Comparison of ENCODE assay signal across 18 cellular contexts in genomic region chr12:105935106-105935505, GRCh38.
DNase-seq lines count a peak whose midpoint lies in the region; ATAC-seq, FAIRE-seq and TF ChIP-seq lines count a peak whose summit lies in the region.
"Had no signal": no experiment of that assay in that cellular context is flagged by ENCODE, and none has a peak within 500 bp of the region (broad histone marks: within the 10 kb centered on the region; RNA-seq: fewer than 3 reads in every experiment).

No MANE protein-coding gene starts in this region.

- H3K4me3 ChIP-seq in AG10803 (ENCODE audit: low read length) (no peak overlapping the region), RWPE2 (ENCODE audit: severe bottlenecking) (no peak overlapping the region), endothelial cell of umbilical vein (replicated peaks in 1 of 3; ENCODE audit: insufficient read depth in 1 of 3, low read depth in 1 of 3, low read length in 3 of 3) (no peak overlapping the region), trophoblast cell (ENCODE audit: low read depth, low read length) (no peak overlapping the region)
- H3K4me3 ChIP-seq: body of pancreas, GM12878, mucosa of descending colon had no signal

- no peak for FAIRE-seq in endothelial cell of umbilical vein (lab: Jason Lieb, UNC)
- FAIRE-seq: GM12878 had no signal

- dilution Hi-C loops in endothelial cell of umbilical vein (cut with MboI; ENCODE audit: extremely low pct_ligation_motif_present, low sequenced_read_pairs): no loop called here

- no peak for TF ChIP-seq CTCF in AG10803 (conservative IDR thresholded peaks at IDR 0.05; ENCODE audit: low read length)
- no peak for TF ChIP-seq CTCF in RWPE2 (IDR thresholded peaks at IDR 0.05; ENCODE audit: poor library complexity, severe bottlenecking)
- TF ChIP-seq CTCF in endothelial cell of umbilical vein (IDR thresholded peaks at IDR 0.05; ENCODE audit: extremely low read depth in 1 of 2, insufficient read depth in 1 of 2, low read depth in 1 of 2, low read length in 2 of 2): no peak
- TF ChIP-seq CTCF in osteocyte (IDR thresholded peaks at IDR 0.05): no peak

- no peaks in the 10 kb centered on the region for H3K79me2 ChIP-seq in endothelial cell of umbilical vein (ENCODE audit: control insufficient read depth, insufficient read depth, low read length)
- H3K79me2 ChIP-seq in trophoblast cell (ENCODE audit: control insufficient read depth, insufficient read depth, low read length, poor library complexity): no peaks in the 10 kb centered on the region

- peak overlapping the region; percentile 96 for H2BK12ac ChIP-seq in trophoblast cell (ENCODE audit: low read length)

- H3K9me3 Mint-ChIP-seq in osteocyte (ENCODE audit: unreplicated experiment): no peaks in the 10 kb centered on the region

- H3K27me3 Mint-ChIP-seq in osteocyte (ENCODE audit: unreplicated experiment): no peaks in the 10 kb centered on the region
- H3K27me3 Mint-ChIP-seq: activated CD4-positive, alpha-beta T cell treated with anti-CD3 and anti-CD28 coated beads for 36 hours had no signal

- peaks cover 22% of the 10 kb centered on the region for H3K4me1 Mint-ChIP-seq in osteocyte (ENCODE audit: unreplicated experiment)
- H3K4me1 Mint-ChIP-seq: activated CD4-positive, alpha-beta T cell treated with anti-CD3 and anti-CD28 coated beads for 36 hours had no signal

- H3K27ac ChIP-seq in RWPE2 (ENCODE audit: poor library complexity, severe bottlenecking): peak overlapping the region; percentile 87
- peak overlapping the region; percentile 90 for H3K27ac ChIP-seq in endothelial cell of umbilical vein (ENCODE audit: insufficient read depth, low read depth, low read length)
- H3K27ac ChIP-seq in trophoblast cell (ENCODE audit: low read depth, low read length): peak overlapping the region; percentile 84
- H3K27ac ChIP-seq: body of pancreas had no signal

- H3K9ac ChIP-seq in endothelial cell of umbilical vein (replicated peaks; ENCODE audit: extremely low read depth, insufficient read depth, low read length) (peak overlapping the region; percentile 70), trophoblast cell (ENCODE audit: low read length) (no peak overlapping the region)

- POLR2A ChIA-PET in endothelial cell of umbilical vein (lab: Charles Lee): interaction anchor here (0.6 to 2.0 kb wide), 2 partner anchors 129 to 202 kb away, joined by 3 to 5 read pairs; no protein-coding TSS in a partner anchor

- no peak overlapping the region for H3K27ac Mint-ChIP-seq in osteocyte (ENCODE audit: unreplicated experiment)
- H3K27ac Mint-ChIP-seq: activated CD4-positive, alpha-beta T cell treated with anti-CD3 and anti-CD28 coated beads for 36 hours had no signal

- WGBS in trophoblast cell (ENCODE audit: extremely low coverage, insufficient coverage, insufficient read length): no CpG with 5 or more reads among the region's 6 CpGs

- H3K4ac ChIP-seq in trophoblast cell (ENCODE audit: low read depth, low read length): no peak overlapping the region

- H3K4me2 ChIP-seq in endothelial cell of umbilical vein (ENCODE audit: insufficient read depth, low read length) (peak overlapping the region; percentile 19), trophoblast cell (ENCODE audit: low read length) (no peak overlapping the region)

- H3K79me1 ChIP-seq in trophoblast cell (ENCODE audit: low read length): peaks cover 36% of the 10 kb centered on the region

- CTCF ChIA-PET in endothelial cell of umbilical vein (lab: Charles Lee): interaction anchor here (1.1 to 1.8 kb wide), 5 partner anchors 16 to 230 kb away, joined by 3 to 4 read pairs (median 4); no protein-coding TSS in a partner anchor

- peak overlapping the region; percentile 84 for H3K14ac ChIP-seq in trophoblast cell (ENCODE audit: low read length)

- ATAC-seq in RWPE2 (ENCODE audit: low read depth): no peak
- ATAC-seq in HG03469 (IDR thresholded peaks at IDR 0.05; ENCODE audit: unreplicated experiment): no peak
- no peak for ATAC-seq in HG02610 (IDR thresholded peaks at IDR 0.05; ENCODE audit: unreplicated experiment)
- ATAC-seq: activated CD4-positive, alpha-beta T cell treated with anti-CD3 and anti-CD28 coated beads for 36 hours; body of pancreas; GM12878 had no signal

- intact Hi-C loops in endothelial cell of umbilical vein (cut with micrococcal nuclease): loop anchor here (2.0 kb wide), 4 partner anchors 32 to 514 kb away; no protein-coding TSS in a partner anchor

- no peaks in the 10 kb centered on the region for H4K20me1 ChIP-seq in endothelial cell of umbilical vein (replicated peaks; ENCODE audit: control insufficient read depth, extremely low read depth, insufficient read depth, low read length)

- H4K12ac ChIP-seq in trophoblast cell (ENCODE audit: low read depth, low read length): no peak overlapping the region

- H3K4me1 ChIP-seq in RWPE2 (ENCODE audit: insufficient read depth, poor library complexity, severe bottlenecking): peaks cover 42% of the 10 kb centered on the region
- H3K4me1 ChIP-seq in endothelial cell of umbilical vein (ENCODE audit: control insufficient read depth, extremely low read depth, insufficient read depth, low read length): peaks cover 35% of the 10 kb centered on the region
- H3K4me1 ChIP-seq in trophoblast cell (ENCODE audit: control insufficient read depth in 1 of 2, insufficient read depth in 2 of 2, low read length in 2 of 2): peaks cover 25 to 27% of the 10 kb centered on the region in 2 experiments

- H3K23ac ChIP-seq in trophoblast cell (ENCODE audit: low read length): no peak overlapping the region

- DNase-seq in AG10803 (ENCODE audit: low read depth) (peak; percentile 54), RWPE2 (ENCODE audit: low spot score) (no peak), endothelial cell of umbilical vein (ENCODE audit: low read depth, low spot score) (no peak), trophoblast cell (peak; percentile 88 to 92), Ammon's horn (ENCODE audit: low spot score) (no peak), osteocyte (ENCODE audit: extremely low spot score, unreplicated experiment) (no peak)
- DNase-seq: activated CD4-positive, alpha-beta T cell treated with anti-CD3 and anti-CD28 coated beads for 36 hours; activated CD8-positive, alpha-beta memory T cell treated with anti-CD3 and anti-CD28 coated beads, Interleukin-2, amount 50 U/mL, for 48 hours; activated naive CD4-positive, alpha-beta T cell treated with Interleukin-2 at 50 U/mL for 16 hours; body of pancreas; mucosa of descending colon; NCI-H1694 treated with DMSO at 0.1 percent for 48 hours; SIG-M5; stimulated activated naive CD4-positive, alpha-beta T cell treated with Interleukin-2 at 50 U/mL for 16 hours; T-helper 9 cell had no signal

- no peaks in the 10 kb centered on the region for H3K36me3 Mint-ChIP-seq in osteocyte (ENCODE audit: unreplicated experiment)

- peak overlapping the region; percentile 90 for H2BK120ac ChIP-seq in trophoblast cell (ENCODE audit: insufficient read depth, low read length, poor library complexity)

- no peak overlapping the region for H2AFZ ChIP-seq in endothelial cell of umbilical vein (ENCODE audit: low read depth, low read length)
- H2AFZ ChIP-seq in trophoblast cell (ENCODE audit: insufficient read depth, low read length, poor library complexity): no peak overlapping the region

- peak overlapping the region; percentile 78 for H4K91ac ChIP-seq in trophoblast cell (ENCODE audit: low read depth, low read length)

- H2AK5ac ChIP-seq in trophoblast cell (ENCODE audit: low read length): peak overlapping the region; percentile 61

- BruUV-seq in endothelial cell of umbilical vein (replicated peaks; lab: Mats Ljungman, UMichigan): no TSS peak

- no peaks in the 10 kb centered on the region for H3K9me1 ChIP-seq in endothelial cell of umbilical vein (replicated peaks; ENCODE audit: control insufficient read depth, extremely low read depth, insufficient read depth, low read length)

- no peak overlapping the region for H4K8ac ChIP-seq in trophoblast cell (ENCODE audit: low read depth, low read length)

- H3K9me3 ChIP-seq in RWPE2 (ENCODE audit: severe bottlenecking) (no peaks in the 10 kb centered on the region), endothelial cell of umbilical vein (replicated peaks; ENCODE audit: control insufficient read depth, insufficient read depth, low read length) (no peaks in the 10 kb centered on the region), trophoblast cell (ENCODE audit: insufficient read depth, low read depth, low read length) (no peaks in the 10 kb centered on the region)
- H3K9me3 ChIP-seq: body of pancreas, mucosa of descending colon had no signal

- peak overlapping the region; percentile 67 for H2BK5ac ChIP-seq in trophoblast cell (ENCODE audit: low read depth, low read length, poor library complexity)

- H3K36me3 ChIP-seq in RWPE2 (ENCODE audit: low read depth) (no peaks in the 10 kb centered on the region), endothelial cell of umbilical vein (ENCODE audit: control insufficient read depth in 2 of 2, extremely low read depth in 1 of 2, insufficient read depth in 2 of 2, low read length in 2 of 2) (no peaks in the 10 kb centered on the region), trophoblast cell (ENCODE audit: control insufficient read depth in 1 of 2, insufficient read depth in 2 of 2, low read length in 2 of 2) (no peaks in the 10 kb centered on the region)

- no peak overlapping the region for H3K4me3 Mint-ChIP-seq in osteocyte (ENCODE audit: unreplicated experiment)
- H3K4me3 Mint-ChIP-seq: activated CD4-positive, alpha-beta T cell treated with anti-CD3 and anti-CD28 coated beads for 36 hours had no signal

- no peak for TF ChIP-seq POLR2A in endothelial cell of umbilical vein (IDR thresholded peaks at IDR 0.05; ENCODE audit: low read depth, low read length)

- H3K27me3 ChIP-seq in RWPE2 (ENCODE audit: insufficient read depth, poor library complexity, severe bottlenecking): no peaks in the 10 kb centered on the region
- no peaks in the 10 kb centered on the region for H3K27me3 ChIP-seq in endothelial cell of umbilical vein (ENCODE audit: control insufficient read depth in 2 of 2, insufficient read depth in 2 of 2, low read length in 2 of 2)
- no peaks in the 10 kb centered on the region for H3K27me3 ChIP-seq in trophoblast cell (ENCODE audit: insufficient read depth, low read length)
- H3K27me3 ChIP-seq: body of pancreas had no signal

- H3K18ac ChIP-seq in trophoblast cell (ENCODE audit: low read length): peak overlapping the region; percentile 76

TF ChIP-seq in endothelial cell of umbilical vein, 7 proteins besides CTCF, POLR2A, EP300 and RAD21 (continues in another document):
- TF ChIP-seq JUN (IDR thresholded peaks at IDR 0.05; ENCODE audit: borderline replicate concordance, insufficient read depth, insufficient read length, low read depth): no peak
- TF ChIP-seq EZH2 (IDR thresholded peaks at IDR 0.05; ENCODE audit: borderline replicate concordance, low read depth, low read length, severe bottlenecking): no peak
- no peak for TF ChIP-seq FOS (IDR thresholded peaks at IDR 0.05; ENCODE audit: borderline replicate concordance, insufficient read depth, low read length)
- TF ChIP-seq GATA2 (IDR thresholded peaks at IDR 0.05; ENCODE audit: insufficient read depth, insufficient read length, low read depth, low read length): no peak
- TF ChIP-seq MAX (IDR thresholded peaks at IDR 0.05; ENCODE audit: insufficient read depth, insufficient read length): no peak
- TF ChIP-seq MYC (IDR thresholded peaks at IDR 0.05; ENCODE audit: low read depth, low read length): no peak

Comparison
In these comparisons a context has a peak if more than half of its experiments do, and no peak if none do; other contexts are left out.
1. DNase-seq: peak in AG10803 (single experiment) and trophoblast cell (2 of 2); none in RWPE2 (single experiment), endothelial cell of umbilical vein (single experiment), Ammon's horn (single experiment) and osteocyte (single experiment).
2. Peak in every context shown above with its lines, with median percentiles within 50 percentile points of each other: H3K27ac ChIP-seq.